Comparison of ENCODE assay signal across 1 cellular context in the genomic region with DNA sequence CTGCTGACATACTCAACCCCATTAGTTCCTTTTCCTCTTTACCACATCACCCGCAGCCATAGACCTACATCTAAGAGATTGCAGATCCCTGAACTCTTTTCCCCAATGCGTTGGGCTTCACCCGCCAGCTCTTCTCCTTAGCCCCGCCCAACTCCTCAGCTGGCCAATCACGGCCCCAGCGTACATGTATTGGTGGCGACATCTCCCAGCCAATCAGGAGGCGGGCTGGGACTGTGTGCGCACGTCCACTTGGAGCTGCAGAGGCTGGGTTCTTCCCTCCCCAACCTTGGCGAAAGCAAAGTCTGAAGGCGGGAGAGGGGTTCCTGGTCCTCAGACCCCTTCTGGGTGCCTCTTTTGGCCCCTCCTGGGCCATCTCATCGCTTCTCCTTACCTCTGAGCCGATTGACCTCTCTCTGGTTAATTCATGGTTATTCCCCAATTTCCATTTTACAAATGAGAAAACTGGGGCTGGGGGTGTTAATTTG.
A peak's percentile ranks its signal among the peaks of the same experiment; 100 is the strongest.
TF ChIP-seq lines count a peak whose summit lies in the region.

No MANE protein-coding gene starts in this region.

TF ChIP-seq in K562, 482 proteins besides CTCF, POLR2A, EP300 and RAD21 (continued from another document and continues in another):
- TF ChIP-seq, protein P1, sequence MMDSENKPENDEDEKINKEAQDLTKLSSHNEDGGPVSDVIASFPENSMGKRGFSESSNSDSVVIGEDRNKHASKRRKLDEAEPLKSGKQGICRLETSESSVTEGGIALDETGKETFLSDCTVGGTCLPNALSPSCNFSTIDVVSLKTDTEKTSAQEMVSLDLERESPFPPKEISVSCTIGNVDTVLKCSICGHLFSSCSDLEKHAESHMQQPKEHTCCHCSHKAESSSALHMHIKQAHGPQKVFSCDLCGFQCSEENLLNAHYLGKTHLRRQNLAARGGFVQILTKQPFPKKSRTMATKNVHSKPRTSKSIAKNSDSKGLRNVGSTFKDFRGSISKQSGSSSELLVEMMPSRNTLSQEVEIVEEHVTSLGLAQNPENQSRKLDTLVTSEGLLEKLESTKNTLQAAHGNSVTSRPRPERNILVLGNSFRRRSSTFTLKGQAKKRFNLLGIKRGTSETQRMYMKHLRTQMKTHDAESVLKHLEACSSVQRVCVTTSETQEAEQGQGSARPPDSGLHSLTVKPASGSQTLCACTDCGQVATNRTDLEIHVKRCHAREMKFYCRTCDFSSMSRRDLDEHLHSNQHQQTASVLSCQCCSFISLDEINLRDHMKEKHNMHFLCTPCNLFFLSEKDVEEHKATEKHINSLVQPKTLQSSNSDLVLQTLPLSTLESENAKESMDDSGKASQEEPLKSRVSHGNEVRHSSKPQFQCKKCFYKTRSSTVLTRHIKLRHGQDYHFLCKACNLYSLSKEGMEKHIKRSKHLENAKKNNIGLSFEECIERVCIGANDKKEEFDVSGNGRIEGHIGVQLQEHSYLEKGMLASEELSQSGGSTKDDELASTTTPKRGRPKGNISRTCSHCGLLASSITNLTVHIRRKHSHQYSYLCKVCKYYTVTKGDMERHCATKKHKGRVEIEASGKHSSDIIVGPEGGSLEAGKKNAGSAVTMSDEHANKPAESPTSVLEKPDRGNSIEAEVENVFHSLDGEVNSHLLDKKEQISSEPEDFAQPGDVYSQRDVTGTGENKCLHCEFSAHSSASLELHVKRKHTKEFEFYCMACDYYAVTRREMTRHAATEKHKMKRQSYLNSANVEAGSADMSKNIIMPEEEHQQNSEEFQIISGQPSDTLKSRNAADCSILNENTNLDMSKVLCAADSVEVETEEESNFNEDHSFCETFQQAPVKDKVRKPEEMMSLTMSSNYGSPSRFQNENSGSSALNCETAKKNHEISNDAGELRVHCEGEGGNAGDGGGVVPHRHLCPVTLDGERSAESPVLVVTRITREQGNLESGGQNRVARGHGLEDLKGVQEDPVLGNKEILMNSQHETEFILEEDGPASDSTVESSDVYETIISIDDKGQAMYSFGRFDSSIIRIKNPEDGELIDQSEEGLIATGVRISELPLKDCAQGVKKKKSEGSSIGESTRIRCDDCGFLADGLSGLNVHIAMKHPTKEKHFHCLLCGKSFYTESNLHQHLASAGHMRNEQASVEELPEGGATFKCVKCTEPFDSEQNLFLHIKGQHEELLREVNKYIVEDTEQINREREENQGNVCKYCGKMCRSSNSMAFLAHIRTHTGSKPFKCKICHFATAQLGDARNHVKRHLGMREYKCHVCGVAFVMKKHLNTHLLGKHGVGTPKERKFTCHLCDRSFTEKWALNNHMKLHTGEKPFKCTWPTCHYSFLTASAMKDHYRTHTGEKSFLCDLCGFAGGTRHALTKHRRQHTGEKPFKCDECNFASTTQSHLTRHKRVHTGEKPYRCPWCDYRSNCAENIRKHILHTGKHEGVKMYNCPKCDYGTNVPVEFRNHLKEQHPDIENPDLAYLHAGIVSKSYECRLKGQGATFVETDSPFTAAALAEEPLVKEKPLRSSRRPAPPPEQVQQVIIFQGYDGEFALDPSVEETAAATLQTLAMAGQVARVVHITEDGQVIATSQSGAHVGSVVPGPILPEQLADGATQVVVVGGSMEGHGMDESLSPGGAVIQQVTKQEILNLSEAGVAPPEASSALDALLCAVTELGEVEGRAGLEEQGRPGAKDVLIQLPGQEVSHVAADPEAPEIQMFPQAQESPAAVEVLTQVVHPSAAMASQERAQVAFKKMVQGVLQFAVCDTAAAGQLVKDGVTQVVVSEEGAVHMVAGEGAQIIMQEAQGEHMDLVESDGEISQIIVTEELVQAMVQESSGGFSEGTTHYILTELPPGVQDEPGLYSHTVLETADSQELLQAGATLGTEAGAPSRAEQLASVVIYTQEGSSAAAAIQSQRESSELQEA (IDR thresholded peaks at IDR 0.05; ENCODE audit: low read depth): no peak
- no peak for TF ChIP-seq ZNF253 (CRISPR knock-in tag; conservative IDR thresholded peaks at IDR 0.05)
- TF ChIP-seq ZNF431 (CRISPR knock-in tag; IDR thresholded peaks at IDR 0.05): no peak
- no peak for TF ChIP-seq ZBED1 (IDR thresholded peaks at IDR 0.05)
- TF ChIP-seq EHMT2 (IDR thresholded peaks at IDR 0.05): peak; percentile 71; the same call in 1 of the 2 replicates
- TF ChIP-seq RBBP5 (IDR thresholded peaks at IDR 0.05; ENCODE audit: borderline replicate concordance, insufficient read depth, low read length, poor library complexity, severe bottlenecking): no peak
- TF ChIP-seq, protein P2, sequence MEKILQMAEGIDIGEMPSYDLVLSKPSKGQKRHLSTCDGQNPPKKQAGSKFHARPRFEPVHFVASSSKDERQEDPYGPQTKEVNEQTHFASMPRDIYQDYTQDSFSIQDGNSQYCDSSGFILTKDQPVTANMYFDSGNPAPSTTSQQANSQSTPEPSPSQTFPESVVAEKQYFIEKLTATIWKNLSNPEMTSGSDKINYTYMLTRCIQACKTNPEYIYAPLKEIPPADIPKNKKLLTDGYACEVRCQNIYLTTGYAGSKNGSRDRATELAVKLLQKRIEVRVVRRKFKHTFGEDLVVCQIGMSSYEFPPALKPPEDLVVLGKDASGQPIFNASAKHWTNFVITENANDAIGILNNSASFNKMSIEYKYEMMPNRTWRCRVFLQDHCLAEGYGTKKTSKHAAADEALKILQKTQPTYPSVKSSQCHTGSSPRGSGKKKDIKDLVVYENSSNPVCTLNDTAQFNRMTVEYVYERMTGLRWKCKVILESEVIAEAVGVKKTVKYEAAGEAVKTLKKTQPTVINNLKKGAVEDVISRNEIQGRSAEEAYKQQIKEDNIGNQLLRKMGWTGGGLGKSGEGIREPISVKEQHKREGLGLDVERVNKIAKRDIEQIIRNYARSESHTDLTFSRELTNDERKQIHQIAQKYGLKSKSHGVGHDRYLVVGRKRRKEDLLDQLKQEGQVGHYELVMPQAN (IDR thresholded peaks at IDR 0.05; ENCODE audit: borderline replicate concordance): no peak
- no peak for TF ChIP-seq DACH1 (IDR thresholded peaks at IDR 0.05; ENCODE audit: partially characterized antibody)
- no peak for TF ChIP-seq POLR2B (IDR thresholded peaks at IDR 0.05; ENCODE audit: low read depth, partially characterized antibody)
- TF ChIP-seq NFYB (IDR thresholded peaks at IDR 0.05; ENCODE audit: extremely low read depth, insufficient read length): peak; percentile 82
- no peak for TF ChIP-seq NFRKB (IDR thresholded peaks at IDR 0.05; ENCODE audit: low read depth)
- no peak for TF ChIP-seq ZNF717 (CRISPR knock-in tag; IDR thresholded peaks at IDR 0.05)
- no peak for TF ChIP-seq NONO (IDR thresholded peaks at IDR 0.05; ENCODE audit: low read depth in 2 of 2, low read length in 1 of 2)
- TF ChIP-seq, protein P3, sequence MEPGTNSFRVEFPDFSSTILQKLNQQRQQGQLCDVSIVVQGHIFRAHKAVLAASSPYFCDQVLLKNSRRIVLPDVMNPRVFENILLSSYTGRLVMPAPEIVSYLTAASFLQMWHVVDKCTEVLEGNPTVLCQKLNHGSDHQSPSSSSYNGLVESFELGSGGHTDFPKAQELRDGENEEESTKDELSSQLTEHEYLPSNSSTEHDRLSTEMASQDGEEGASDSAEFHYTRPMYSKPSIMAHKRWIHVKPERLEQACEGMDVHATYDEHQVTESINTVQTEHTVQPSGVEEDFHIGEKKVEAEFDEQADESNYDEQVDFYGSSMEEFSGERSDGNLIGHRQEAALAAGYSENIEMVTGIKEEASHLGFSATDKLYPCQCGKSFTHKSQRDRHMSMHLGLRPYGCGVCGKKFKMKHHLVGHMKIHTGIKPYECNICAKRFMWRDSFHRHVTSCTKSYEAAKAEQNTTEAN (CRISPR knock-in tag; IDR thresholded peaks at IDR 0.05): no peak
- peak; percentile 34; the same call in 1 of the 2 replicates for TF ChIP-seq MBD2 (IDR thresholded peaks at IDR 0.05; ENCODE audit: borderline replicate concordance, low read depth)
- peak; percentile 61 for TF ChIP-seq FOS (IDR thresholded peaks at IDR 0.05; ENCODE audit: extremely low read depth, insufficient read length)
- TF ChIP-seq, protein P4, sequence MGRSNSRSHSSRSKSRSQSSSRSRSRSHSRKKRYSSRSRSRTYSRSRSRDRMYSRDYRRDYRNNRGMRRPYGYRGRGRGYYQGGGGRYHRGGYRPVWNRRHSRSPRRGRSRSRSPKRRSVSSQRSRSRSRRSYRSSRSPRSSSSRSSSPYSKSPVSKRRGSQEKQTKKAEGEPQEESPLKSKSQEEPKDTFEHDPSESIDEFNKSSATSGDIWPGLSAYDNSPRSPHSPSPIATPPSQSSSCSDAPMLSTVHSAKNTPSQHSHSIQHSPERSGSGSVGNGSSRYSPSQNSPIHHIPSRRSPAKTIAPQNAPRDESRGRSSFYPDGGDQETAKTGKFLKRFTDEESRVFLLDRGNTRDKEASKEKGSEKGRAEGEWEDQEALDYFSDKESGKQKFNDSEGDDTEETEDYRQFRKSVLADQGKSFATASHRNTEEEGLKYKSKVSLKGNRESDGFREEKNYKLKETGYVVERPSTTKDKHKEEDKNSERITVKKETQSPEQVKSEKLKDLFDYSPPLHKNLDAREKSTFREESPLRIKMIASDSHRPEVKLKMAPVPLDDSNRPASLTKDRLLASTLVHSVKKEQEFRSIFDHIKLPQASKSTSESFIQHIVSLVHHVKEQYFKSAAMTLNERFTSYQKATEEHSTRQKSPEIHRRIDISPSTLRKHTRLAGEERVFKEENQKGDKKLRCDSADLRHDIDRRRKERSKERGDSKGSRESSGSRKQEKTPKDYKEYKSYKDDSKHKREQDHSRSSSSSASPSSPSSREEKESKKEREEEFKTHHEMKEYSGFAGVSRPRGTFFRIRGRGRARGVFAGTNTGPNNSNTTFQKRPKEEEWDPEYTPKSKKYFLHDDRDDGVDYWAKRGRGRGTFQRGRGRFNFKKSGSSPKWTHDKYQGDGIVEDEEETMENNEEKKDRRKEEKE (IDR thresholded peaks at IDR 0.05; ENCODE audit: borderline replicate concordance in 1 of 2, control insufficient read depth in 1 of 2, low read depth in 2 of 2, low read length in 1 of 2): no peak
- TF ChIP-seq LARP7 (IDR thresholded peaks at IDR 0.05): no peak
- no peak for TF ChIP-seq HNRNPUL1 (IDR thresholded peaks at IDR 0.05; ENCODE audit: low read length)
- TF ChIP-seq BMI1 (IDR thresholded peaks at IDR 0.05; ENCODE audit: low read length): no peak
- no peak for TF ChIP-seq SIN3B (IDR thresholded peaks at IDR 0.05; ENCODE audit: low read depth)
- TF ChIP-seq, protein P5, sequence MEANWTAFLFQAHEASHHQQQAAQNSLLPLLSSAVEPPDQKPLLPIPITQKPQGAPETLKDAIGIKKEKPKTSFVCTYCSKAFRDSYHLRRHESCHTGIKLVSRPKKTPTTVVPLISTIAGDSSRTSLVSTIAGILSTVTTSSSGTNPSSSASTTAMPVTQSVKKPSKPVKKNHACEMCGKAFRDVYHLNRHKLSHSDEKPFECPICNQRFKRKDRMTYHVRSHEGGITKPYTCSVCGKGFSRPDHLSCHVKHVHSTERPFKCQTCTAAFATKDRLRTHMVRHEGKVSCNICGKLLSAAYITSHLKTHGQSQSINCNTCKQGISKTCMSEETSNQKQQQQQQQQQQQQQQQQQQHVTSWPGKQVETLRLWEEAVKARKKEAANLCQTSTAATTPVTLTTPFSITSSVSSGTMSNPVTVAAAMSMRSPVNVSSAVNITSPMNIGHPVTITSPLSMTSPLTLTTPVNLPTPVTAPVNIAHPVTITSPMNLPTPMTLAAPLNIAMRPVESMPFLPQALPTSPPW (CRISPR knock-in tag; IDR thresholded peaks at IDR 0.05): no peak; the same call in 1 of the 2 replicates
- TF ChIP-seq, protein P6, sequence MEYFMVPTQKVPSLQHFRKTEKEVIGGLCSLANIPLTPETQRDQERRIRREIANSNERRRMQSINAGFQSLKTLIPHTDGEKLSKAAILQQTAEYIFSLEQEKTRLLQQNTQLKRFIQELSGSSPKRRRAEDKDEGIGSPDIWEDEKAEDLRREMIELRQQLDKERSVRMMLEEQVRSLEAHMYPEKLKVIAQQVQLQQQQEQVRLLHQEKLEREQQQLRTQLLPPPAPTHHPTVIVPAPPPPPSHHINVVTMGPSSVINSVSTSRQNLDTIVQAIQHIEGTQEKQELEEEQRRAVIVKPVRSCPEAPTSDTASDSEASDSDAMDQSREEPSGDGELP (CRISPR knock-in tag; IDR thresholded peaks at IDR 0.05; ENCODE audit: borderline replicate concordance): peak; percentile 49; the same call in 1 of the 2 replicates
- TF ChIP-seq ZNF165 (CRISPR knock-in tag; IDR thresholded peaks at IDR 0.05; ENCODE audit: borderline replicate concordance): no peak
- peak; percentile 68 for TF ChIP-seq POLR2G (IDR thresholded peaks at IDR 0.05; ENCODE audit: low read depth, low read length)
- TF ChIP-seq CBFA2T3 (IDR thresholded peaks at IDR 0.05): no peak
- TF ChIP-seq HDAC2 (IDR thresholded peaks at IDR 0.05): no peak
- TF ChIP-seq MEF2D (tag; conservative IDR thresholded peaks at IDR 0.05; ENCODE audit: low read depth): no peak
- TF ChIP-seq ATF7 (IDR thresholded peaks at IDR 0.05): peak; percentile 91
- TF ChIP-seq, protein P7, sequence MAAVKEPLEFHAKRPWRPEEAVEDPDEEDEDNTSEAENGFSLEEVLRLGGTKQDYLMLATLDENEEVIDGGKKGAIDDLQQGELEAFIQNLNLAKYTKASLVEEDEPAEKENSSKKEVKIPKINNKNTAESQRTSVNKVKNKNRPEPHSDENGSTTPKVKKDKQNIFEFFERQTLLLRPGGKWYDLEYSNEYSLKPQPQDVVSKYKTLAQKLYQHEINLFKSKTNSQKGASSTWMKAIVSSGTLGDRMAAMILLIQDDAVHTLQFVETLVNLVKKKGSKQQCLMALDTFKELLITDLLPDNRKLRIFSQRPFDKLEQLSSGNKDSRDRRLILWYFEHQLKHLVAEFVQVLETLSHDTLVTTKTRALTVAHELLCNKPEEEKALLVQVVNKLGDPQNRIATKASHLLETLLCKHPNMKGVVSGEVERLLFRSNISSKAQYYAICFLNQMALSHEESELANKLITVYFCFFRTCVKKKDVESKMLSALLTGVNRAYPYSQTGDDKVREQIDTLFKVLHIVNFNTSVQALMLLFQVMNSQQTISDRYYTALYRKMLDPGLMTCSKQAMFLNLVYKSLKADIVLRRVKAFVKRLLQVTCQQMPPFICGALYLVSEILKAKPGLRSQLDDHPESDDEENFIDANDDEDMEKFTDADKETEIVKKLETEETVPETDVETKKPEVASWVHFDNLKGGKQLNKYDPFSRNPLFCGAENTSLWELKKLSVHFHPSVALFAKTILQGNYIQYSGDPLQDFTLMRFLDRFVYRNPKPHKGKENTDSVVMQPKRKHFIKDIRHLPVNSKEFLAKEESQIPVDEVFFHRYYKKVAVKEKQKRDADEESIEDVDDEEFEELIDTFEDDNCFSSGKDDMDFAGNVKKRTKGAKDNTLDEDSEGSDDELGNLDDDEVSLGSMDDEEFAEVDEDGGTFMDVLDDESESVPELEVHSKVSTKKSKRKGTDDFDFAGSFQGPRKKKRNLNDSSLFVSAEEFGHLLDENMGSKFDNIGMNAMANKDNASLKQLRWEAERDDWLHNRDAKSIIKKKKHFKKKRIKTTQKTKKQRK (IDR thresholded peaks at IDR 0.05; ENCODE audit: borderline replicate concordance, low read depth, low read length): no peak
- TF ChIP-seq KAT7 (CRISPR knock-in tag; IDR thresholded peaks at IDR 0.05; ENCODE audit: borderline replicate concordance): no peak
- TF ChIP-seq MXI1 (IDR thresholded peaks at IDR 0.05; ENCODE audit: low read depth, low read length): no peak
- peak; percentile 39 for TF ChIP-seq TBP (optimal IDR thresholded peaks at IDR 0.05; ENCODE audit: low read depth, low read length)
- no peak for TF ChIP-seq HDAC3 (IDR thresholded peaks at IDR 0.05; ENCODE audit: borderline replicate concordance, partially characterized antibody)
- TF ChIP-seq, protein P8, sequence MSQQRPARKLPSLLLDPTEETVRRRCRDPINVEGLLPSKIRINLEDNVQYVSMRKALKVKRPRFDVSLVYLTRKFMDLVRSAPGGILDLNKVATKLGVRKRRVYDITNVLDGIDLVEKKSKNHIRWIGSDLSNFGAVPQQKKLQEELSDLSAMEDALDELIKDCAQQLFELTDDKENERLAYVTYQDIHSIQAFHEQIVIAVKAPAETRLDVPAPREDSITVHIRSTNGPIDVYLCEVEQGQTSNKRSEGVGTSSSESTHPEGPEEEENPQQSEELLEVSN (IDR thresholded peaks at IDR 0.05; ENCODE audit: borderline replicate concordance in 1 of 2, extremely low read depth in 1 of 2, insufficient read depth in 1 of 2, insufficient read length in 1 of 2, low read depth in 1 of 2, low read length in 1 of 2, poor library complexity in 1 of 2, severe bottlenecking in 1 of 2): peak; percentile 44 to 51
- no peak for TF ChIP-seq BDP1 (IDR thresholded peaks at IDR 0.05; ENCODE audit: insufficient read depth, insufficient read length)
- no peak for TF ChIP-seq ZZZ3 (IDR thresholded peaks at IDR 0.05)
